In genomic region chr7:176786-177185, GRCh38 we compare ENCODE assay signal across 3 cellular contexts. TPM values are rescaled to one million over a fixed set of nuclear protein-coding genes. Genes with fewer than 3 reads are reported as not detected.
"Had no signal": no experiment of that assay in that cellular context is flagged by ENCODE, and none has a peak within 500 bp of the region (broad histone marks: within the 10 kb centered on the region; RNA-seq: fewer than 3 reads in every experiment).

No MANE protein-coding gene starts in this region.

- ATAC-seq: GM12878 had no signal

- DNase-seq: GDM1, GF-D8 had no signal

- H3K4me3 ChIP-seq: GM12878 had no signal

RNA-seq across cellular contexts. Expression of gene FAM20C, which starts 15.6 kb away (rescaled TPM):
- polyA plus RNA-seq: GM12878 had no signal
